In genomic region chr2:113966832-113967231, GRCh38 we compare ENCODE assay signal across 11 cellular contexts.
A peak's percentile ranks its signal among the peaks of the same experiment; 100 is the strongest.
DNase-seq lines count a peak whose midpoint lies in the region; ATAC-seq, FAIRE-seq and TF ChIP-seq lines count a peak whose summit lies in the region.
"Had no signal": no experiment of that assay in that cellular context is flagged by ENCODE, and none has a peak within 500 bp of the region (broad histone marks: within the 10 kb centered on the region; RNA-seq: fewer than 3 reads in every experiment).

No MANE protein-coding gene starts in this region.

- H3K9ac ChIP-seq in astrocyte (ENCODE audit: low read length): no peak overlapping the region
- no peak overlapping the region for H3K9ac ChIP-seq in MM.1S (ENCODE audit: low read length)

- TF ChIP-seq CTCF in astrocyte (IDR thresholded peaks at IDR 0.05; ENCODE audit: insufficient read depth, low read depth, low read length) (no peak), lower lobe of right lung (IDR thresholded peaks at IDR 0.05) (no peak), MM.1S (IDR thresholded peaks at IDR 0.05; ENCODE audit: low read length) (no peak)

- H3K4me1 ChIP-seq in astrocyte (ENCODE audit: insufficient read depth, low read length) (peaks cover 11% of the 10 kb centered on the region), lower lobe of right lung (peaks cover 39% of the 10 kb centered on the region), MM.1S (ENCODE audit: low read length) (no peaks in the 10 kb centered on the region)

- H3K36me3 Mint-ChIP-seq in astrocyte (ENCODE audit: low read depth, unreplicated experiment): peaks cover 9% of the 10 kb centered on the region
- H3K36me3 Mint-ChIP-seq in effector memory CD8-positive, alpha-beta T cell (ENCODE audit: insufficient read depth): peaks cover 21% of the 10 kb centered on the region

- H3K27me3 Mint-ChIP-seq in astrocyte (ENCODE audit: low read depth, unreplicated experiment): no peaks in the 10 kb centered on the region
- no peaks in the 10 kb centered on the region for H3K27me3 Mint-ChIP-seq in effector memory CD8-positive, alpha-beta T cell

- TF ChIP-seq POLR2A in GM12892 (IDR thresholded peaks at IDR 0.05; ENCODE audit: low read depth, low read length): no peak

- peaks cover 36% of the 10 kb centered on the region for H3K36me3 ChIP-seq in astrocyte (ENCODE audit: insufficient read depth, low read length)
- no peaks in the 10 kb centered on the region for H3K36me3 ChIP-seq in lower lobe of right lung
- H3K36me3 ChIP-seq in MM.1S (replicated peaks; ENCODE audit: insufficient read depth, low read length): no peaks in the 10 kb centered on the region

- no peaks in the 10 kb centered on the region for H3K9me3 Mint-ChIP-seq in astrocyte (ENCODE audit: unreplicated experiment)
- no peaks in the 10 kb centered on the region for H3K9me3 Mint-ChIP-seq in effector memory CD8-positive, alpha-beta T cell
- H3K9me3 Mint-ChIP-seq: activated T-helper 1 cell treated with anti-CD3 and anti-CD28 coated beads, Interleukin-12 subunit alpha, Interleukin-12 subunit beta, Interleukin-2, Interleukin-4 antibody, amounts not matched to agents 30 ng/mL and 10 ng/mL and 1 ng/mL, durations not matched to agents 14 hours and 24 hours and 36 hours had no signal

- H3K27ac Mint-ChIP-seq in astrocyte (ENCODE audit: unreplicated experiment): no peak overlapping the region
- peak overlapping the region in 1 of 2 donors; percentile 68 for H3K27ac Mint-ChIP-seq in effector memory CD8-positive, alpha-beta T cell
- H3K27ac Mint-ChIP-seq: activated T-helper 1 cell treated with anti-CD3 and anti-CD28 coated beads, Interleukin-12 subunit alpha, Interleukin-12 subunit beta, Interleukin-2, Interleukin-4 antibody, amounts not matched to agents 30 ng/mL and 10 ng/mL and 1 ng/mL, durations not matched to agents 14 hours and 24 hours and 36 hours had no signal

- no peak overlapping the region for H3K27ac ChIP-seq in astrocyte (ENCODE audit: low read depth, low read length)
- H3K27ac ChIP-seq in lower lobe of right lung: no peak overlapping the region
- H3K27ac ChIP-seq in MM.1S (ENCODE audit: low read length): no peak overlapping the region

- H2AFZ ChIP-seq in astrocyte (ENCODE audit: low read depth, low read length): no peak overlapping the region
- H2AFZ ChIP-seq in MM.1S (ENCODE audit: low read length): no peak overlapping the region

- H3K9me3 ChIP-seq in astrocyte (ENCODE audit: insufficient read depth, low read depth, low read length) (no peaks in the 10 kb centered on the region), lower lobe of right lung (no peaks in the 10 kb centered on the region), MM.1S (replicated peaks; ENCODE audit: insufficient read depth, low read length) (no peaks in the 10 kb centered on the region)

- DNase-seq in GM12892 (ENCODE audit: insufficient read length): no peak
- DNase-seq in astrocyte (ENCODE audit: low read depth): peak; percentile 16
- DNase-seq in lower lobe of right lung: no peak
- no peak for DNase-seq in effector memory CD8-positive, alpha-beta T cell
- DNase-seq in SW480 (ENCODE audit: low spot score): no peak
- no peak for DNase-seq in MM.1S
- DNase-seq: EL, H7 had no signal

- ATAC-seq in HG02678 (IDR thresholded peaks at IDR 0.05; ENCODE audit: unreplicated experiment): peak; percentile 46
- ATAC-seq in lower lobe of right lung: peak; percentile 77 to 80
- no peak for ATAC-seq in effector memory CD8-positive, alpha-beta T cell (replicated peaks)
- no peak for ATAC-seq in GM21367 (IDR thresholded peaks at IDR 0.05; ENCODE audit: unreplicated experiment)

- no peaks in the 10 kb centered on the region for H3F3A ChIP-seq in MM.1S (ENCODE audit: insufficient read depth, low read length)

- intact Hi-C loops in lower lobe of right lung (cut with DNase I): no loop called here

- no peaks in the 10 kb centered on the region for H3K9me2 ChIP-seq in MM.1S (replicated peaks; ENCODE audit: insufficient read depth, low read length)

- H3K4me1 Mint-ChIP-seq in astrocyte (ENCODE audit: low read depth, unreplicated experiment): peaks cover 27% of the 10 kb centered on the region
- peaks cover 0 to 5% of the 10 kb centered on the region in 2 donors for H3K4me1 Mint-ChIP-seq in effector memory CD8-positive, alpha-beta T cell (ENCODE audit: low read depth in 2 of 2)

- H3K4me3 Mint-ChIP-seq in astrocyte (ENCODE audit: unreplicated experiment): no peak overlapping the region
- no peak overlapping the region for H3K4me3 Mint-ChIP-seq in effector memory CD8-positive, alpha-beta T cell
- H3K4me3 Mint-ChIP-seq: activated T-helper 1 cell treated with anti-CD3 and anti-CD28 coated beads, Interleukin-12 subunit alpha, Interleukin-12 subunit beta, Interleukin-2, Interleukin-4 antibody, amounts not matched to agents 30 ng/mL and 10 ng/mL and 1 ng/mL, durations not matched to agents 14 hours and 24 hours and 36 hours had no signal

- H3K79me2 ChIP-seq in astrocyte (ENCODE audit: insufficient read depth, low read length): peaks cover under 1% of the 10 kb centered on the region
- no peaks in the 10 kb centered on the region for H3K79me2 ChIP-seq in MM.1S (ENCODE audit: low read length)

- no peak overlapping the region for H3K4me3 ChIP-seq in astrocyte (ENCODE audit: insufficient read depth, low read depth, low read length)
- H3K4me3 ChIP-seq in lower lobe of right lung: no peak overlapping the region
- no peak overlapping the region for H3K4me3 ChIP-seq in MM.1S (ENCODE audit: low read length)

- FAIRE-seq in GM12892 (lab: Jason Lieb, UNC): peak; percentile 61
- FAIRE-seq in astrocyte (lab: Jason Lieb, UNC): peak; percentile 45

- peaks cover 53% of the 10 kb centered on the region for H4K20me1 ChIP-seq in astrocyte (ENCODE audit: insufficient read depth, low read length)
- H4K20me1 ChIP-seq in MM.1S (ENCODE audit: insufficient read depth, low read length): no peaks in the 10 kb centered on the region

- H3K4me2 ChIP-seq in astrocyte (ENCODE audit: low read length) (no peak overlapping the region), MM.1S (ENCODE audit: low read depth, low read length) (no peak overlapping the region)

- no peaks in the 10 kb centered on the region for H3K27me3 ChIP-seq in astrocyte (ENCODE audit: insufficient read depth, low read length)
- no peaks in the 10 kb centered on the region for H3K27me3 ChIP-seq in lower lobe of right lung (ENCODE audit: low read depth)
- no peaks in the 10 kb centered on the region for H3K27me3 ChIP-seq in MM.1S (replicated peaks; ENCODE audit: insufficient read depth, low read length)

Comparison
In these comparisons a context has a peak if more than half of its experiments do, and no peak if none do; other contexts are left out.
1. ATAC-seq: peak in HG02678 (single experiment) and lower lobe of right lung (2 of 2); none in effector memory CD8-positive, alpha-beta T cell (single experiment) and GM21367 (single experiment).